23 cellular contexts compared by ENCODE assay signal in the genomic region with DNA sequence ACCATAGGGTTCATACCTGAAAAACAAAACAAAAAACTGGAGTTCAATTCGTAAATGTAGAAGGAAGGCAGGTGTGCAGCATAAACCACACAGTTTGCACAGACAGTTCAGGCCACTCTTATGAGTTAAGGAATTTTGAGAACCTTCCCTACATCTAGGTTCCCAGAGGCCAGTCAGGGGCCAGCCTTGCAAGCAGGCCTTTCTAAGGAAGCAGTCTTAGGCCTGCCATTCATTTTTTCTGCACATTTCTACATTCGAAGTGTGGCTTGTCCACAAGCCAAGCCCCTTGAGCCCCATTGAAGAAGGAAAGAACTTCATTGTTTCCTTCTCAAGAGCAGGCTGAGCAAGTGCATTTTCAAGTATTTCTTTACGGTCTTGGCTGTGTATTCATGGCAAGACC.
"Had no signal": no experiment of that assay in that cellular context is flagged by ENCODE, and none has a peak within 500 bp of the region (broad histone marks: within the 10 kb centered on the region; RNA-seq: fewer than 3 reads in every experiment).

No MANE protein-coding gene starts in this region.

- ATAC-seq: Panc1, T-cell had no signal

- H3K9me3 Mint-ChIP-seq: T-cell; T-helper 1 cell treated with Interleukin-12 subunit alpha and Interleukin-12 subunit beta and Interleukin-4 antibody, amounts not matched to agents 30 μg/mL and 1 μg/mL, for 36 hours had no signal

- H3K27ac ChIP-seq: HL-60, RWPE1 had no signal

- H3K9ac ChIP-seq: SK-N-SH had no signal

- H3K9me3 ChIP-seq: SK-N-SH had no signal

- DNase-seq: Karpas-422, KG1, MM.1S, NCI-H1092 treated with DMSO at 0.1 percent for 48 hours, NCI-H1436, NCI-H187 treated with DMSO at 0.1 percent for 48 hours, NCI-H2029 treated with DMSO at 0.1 percent for 48 hours, NCI-H2171, NCI-H226, NCI-H446, NCI-H510A, NCI-H524 treated with DMSO at 0.1 percent for 48 hours, NCI-H69, NCI-H774, SHP77, SK-N-SH, SW 1271, T-cell had no signal

- H3K4me2 ChIP-seq: SK-N-SH had no signal

- H3K27ac Mint-ChIP-seq: T-cell; T-helper 1 cell treated with Interleukin-12 subunit alpha and Interleukin-12 subunit beta and Interleukin-4 antibody, amounts not matched to agents 30 μg/mL and 1 μg/mL, for 36 hours had no signal

- H3K9me2 ChIP-seq: SK-N-SH had no signal

- H3K36me3 Mint-ChIP-seq: T-cell had no signal

- FAIRE-seq: HTR-8/SVneo had no signal
